In genomic region chr16:68517606-68518161, GRCh38 we compare ENCODE assay signal across 27 cellular contexts. TPM values are rescaled to one million over a fixed set of nuclear protein-coding genes. Genes with fewer than 3 reads are reported as not detected.
A peak's percentile ranks its signal among the peaks of the same experiment; 100 is the strongest.
DNase-seq lines count a peak whose midpoint lies in the region; ATAC-seq and TF ChIP-seq lines count a peak whose summit lies in the region.
"Had no signal": no experiment of that assay in that cellular context is flagged by ENCODE, and none has a peak within 500 bp of the region (broad histone marks: within the 10 kb centered on the region; RNA-seq: fewer than 3 reads in every experiment).

No MANE protein-coding gene starts in this region.

- no peak overlapping the region for H3K27ac Mint-ChIP-seq in endothelial cell (ENCODE audit: unreplicated experiment)
- H3K27ac Mint-ChIP-seq: activated CD4-positive, alpha-beta memory T cell treated with anti-CD3 and anti-CD28 coated beads, Interleukin-2, amount 10 ng/mL, durations not matched to agents 7 days and 5 days; H9 had no signal

- H3K9ac ChIP-seq in BLaER1 treated with 17β-estradiol and CSF1 and Interleukin-3, amounts not matched to agents 10 nM and 100 nM: peak overlapping the region in 2 of 11 experiments; percentile 1 to 13; a peak in 1 of 22 replicates
- H3K9ac ChIP-seq: KMS-11 had no signal

- no peak for TF ChIP-seq CTCF in endothelial cell (IDR thresholded peaks at IDR 0.05; ENCODE audit: unreplicated experiment)

- no peaks in the 10 kb centered on the region for H4K20me1 ChIP-seq in BLaER1 treated with 17β-estradiol and CSF1 and Interleukin-3, amounts not matched to agents 10 nM and 100 nM

- no peak for ATAC-seq in GM21381 (IDR thresholded peaks at IDR 0.05; ENCODE audit: unreplicated experiment)
- no peak for ATAC-seq in GM21515 (IDR thresholded peaks at IDR 0.05; ENCODE audit: unreplicated experiment)
- ATAC-seq: A549; activated CD4-positive, CD25-positive, alpha-beta regulatory T cell treated with anti-CD3 and anti-CD28 coated beads, Interleukin-2, amount 50 U/mL, for 24 hours; left ventricle myocardium superior; naive thymus-derived CD4-positive, alpha-beta T cell; stimulated activated naive CD8-positive, alpha-beta T cell treated with anti-CD3 and anti-CD28 coated beads, Interleukin-15, Interleukin-2, amounts not matched to agents 100 U/mL and 50 U/mL, for 24 hours had no signal

- no peaks in the 10 kb centered on the region for H3K4me1 Mint-ChIP-seq in endothelial cell (ENCODE audit: unreplicated experiment)

- peaks cover 4 to 35% (median 21%) of the 10 kb centered on the region in 10 experiments; a peak in 16 of 20 replicates for H3K4me1 ChIP-seq in BLaER1 treated with 17β-estradiol and CSF1 and Interleukin-3, amounts not matched to agents 10 nM and 100 nM
- H3K4me1 ChIP-seq: A549, prostate gland had no signal

- H3K4me3 ChIP-seq in BLaER1 treated with 17β-estradiol and CSF1 and Interleukin-3, amounts not matched to agents 10 nM and 100 nM: no peak overlapping the region
- H3K4me3 ChIP-seq: A549, prostate gland, sigmoid colon, thoracic aorta had no signal

- peak overlapping the region in 7 of 11 experiments; percentile 0 to 70 (median 58); a peak in 12 of 22 replicates for H3K4me2 ChIP-seq in BLaER1 treated with 17β-estradiol and CSF1 and Interleukin-3, amounts not matched to agents 10 nM and 100 nM
- H3K4me2 ChIP-seq: A549, KMS-11 had no signal

- H3K9me3 ChIP-seq in BLaER1 treated with 17β-estradiol and CSF1 and Interleukin-3, amounts not matched to agents 10 nM and 100 nM (replicated peaks in 1 of 11): no peaks in the 10 kb centered on the region
- H3K9me3 ChIP-seq: A549, prostate gland, sigmoid colon, thoracic aorta had no signal

- no peaks in the 10 kb centered on the region for H3K36me3 Mint-ChIP-seq in endothelial cell (ENCODE audit: low read depth, unreplicated experiment)
- H3K36me3 Mint-ChIP-seq: naive thymus-derived CD4-positive, alpha-beta T cell had no signal

- no peaks in the 10 kb centered on the region for H3K36me3 ChIP-seq in BLaER1 treated with 17β-estradiol and CSF1 and Interleukin-3, amounts not matched to agents 10 nM and 100 nM
- H3K36me3 ChIP-seq: prostate gland, sigmoid colon, thoracic aorta had no signal

- H3K27me3 ChIP-seq in BLaER1 treated with 17β-estradiol and CSF1 and Interleukin-3, amounts not matched to agents 10 nM and 100 nM: no peaks in the 10 kb centered on the region
- H3K27me3 ChIP-seq: sigmoid colon had no signal

- no peaks in the 10 kb centered on the region for H3K9me3 Mint-ChIP-seq in endothelial cell (ENCODE audit: unreplicated experiment)
- H3K9me3 Mint-ChIP-seq: activated CD4-positive, alpha-beta memory T cell treated with anti-CD3 and anti-CD28 coated beads, Interleukin-2, amount 10 ng/mL, durations not matched to agents 7 days and 5 days; naive thymus-derived CD4-positive, alpha-beta T cell had no signal

- H3K4me3 Mint-ChIP-seq in endothelial cell (ENCODE audit: unreplicated experiment): no peak overlapping the region
- H3K4me3 Mint-ChIP-seq: activated CD4-positive, alpha-beta memory T cell treated with anti-CD3 and anti-CD28 coated beads, Interleukin-2, amount 10 ng/mL, durations not matched to agents 7 days and 5 days; H9; naive thymus-derived CD4-positive, alpha-beta T cell had no signal

- DNase-seq in Kasumi-1 (lab: John Stamatoyannopoulos, UW): peak; percentile 22 to 40
- peak; percentile 47 for DNase-seq in SK-N-DZ (ENCODE audit: low spot score)
- peak; percentile 22 for DNase-seq in germinal center (ENCODE audit: low spot score)
- no peak for DNase-seq in endothelial cell (ENCODE audit: low spot score)
- DNase-seq in NCI-H524 treated with DMSO at 0.1 percent for 48 hours (lab: John Stamatoyannopoulos, UW): no peak
- DNase-seq: activated CD4-positive, alpha-beta memory T cell treated with anti-CD3 and anti-CD28 coated beads, Interleukin-2, amount 10 ng/mL, durations not matched to agents 7 days and 5 days; activated CD8-positive, alpha-beta memory T cell treated with anti-CD3 and anti-CD28 coated beads, Interleukin-2, amount 50 U/mL, for 48 hours; activated naive CD4-positive, alpha-beta T cell treated with anti-CD3 and anti-CD28 coated beads, Interleukin-2, amount 50 U/mL, for 16 hours; AML-193; amniotic stem cell; effector CD4-positive, alpha-beta T cell; H9; left ventricle myocardium superior; naive thymus-derived CD4-positive, alpha-beta T cell; NCI-H1092; NCI-H1930; sigmoid colon; stimulated activated naive CD8-positive, alpha-beta T cell treated with anti-CD3 and anti-CD28 coated beads, Interleukin-15, Interleukin-2, amounts not matched to agents 100 U/mL and 50 U/mL, for 24 hours; T-helper 9 cell had no signal

- H3K27ac ChIP-seq in BLaER1 treated with 17β-estradiol and CSF1 and Interleukin-3, amounts not matched to agents 10 nM and 100 nM: peak overlapping the region in 4 of 11 experiments; percentile 5 to 66 (median 52); a peak in 7 of 22 replicates
- H3K27ac ChIP-seq: A549, KMS-11, prostate gland, sigmoid colon, thoracic aorta had no signal

- H3K27me3 Mint-ChIP-seq in endothelial cell (ENCODE audit: unreplicated experiment): peaks cover 4% of the 10 kb centered on the region

RNA-seq across cellular contexts. Expression of gene ZFP90, which starts 21.4 kb away (rescaled TPM):
- 37.8 and 46.8 TPM in 2 replicates for polyA plus RNA-seq in SK-N-DZ (2014; cell fraction: cytosol; rRNA removed)
- 30.0 and 37.4 TPM in 2 replicates for polyA plus RNA-seq in SK-N-DZ (2014; cell fraction: nucleus; rRNA removed)
- total RNA-seq in endothelial cell (ENCODE audit: unreplicated experiment): 35.6 TPM

Comparison
In these comparisons a context has a peak if more than half of its experiments do, and no peak if none do; other contexts are left out.
1. DNase-seq: peak in Kasumi-1 (2 of 2), SK-N-DZ (single experiment) and germinal center (single experiment); none in endothelial cell (single experiment) and NCI-H524 treated with DMSO at 0.1 percent for 48 hours (single experiment).